ENCODE assay signal across 1 cellular context in genomic region chr1:24864409-24864808, GRCh38.
TF ChIP-seq lines count a peak whose summit lies in the region.

No MANE protein-coding gene starts in this region.

TF ChIP-seq in GM12878, 131 proteins besides CTCF, POLR2A, EP300 and RAD21 (continued from another document and continues in another):
- peak; percentile 63 for TF ChIP-seq RELB (IDR thresholded peaks at IDR 0.05; ENCODE audit: low read depth)
- TF ChIP-seq POU2F2 (IDR thresholded peaks at IDR 0.05; ENCODE audit: borderline replicate concordance, low read depth, low read length) = no peak; the same call in 2 of the 3 replicates
- TF ChIP-seq ZNF24 (IDR thresholded peaks at IDR 0.05) = 0 out of 2 replicates have a peak, but pooled peaks have one; percentile 13
- TF ChIP-seq NR2F1 (conservative IDR thresholded peaks at IDR 0.05) = peak; percentile 99
- no peak for TF ChIP-seq RELA (IDR thresholded peaks at IDR 0.05; ENCODE audit: borderline replicate concordance, partially characterized antibody)
- TF ChIP-seq CEBPZ (IDR thresholded peaks at IDR 0.05; ENCODE audit: low read depth, low read length) = no peak
- TF ChIP-seq CBX5 (IDR thresholded peaks at IDR 0.05; ENCODE audit: low read depth) = no peak
- no peak for TF ChIP-seq GABPA (IDR thresholded peaks at IDR 0.05; ENCODE audit: low read depth)
- TF ChIP-seq FOXM1 (IDR thresholded peaks at IDR 0.05; ENCODE audit: low read depth, low read length) = no peak
- no peak for TF ChIP-seq MEF2A (IDR thresholded peaks at IDR 0.05; ENCODE audit: insufficient read depth, low read depth, low read length)
- TF ChIP-seq DPF2 (IDR thresholded peaks at IDR 0.05) = peak; percentile 83
- no peak for TF ChIP-seq FOXK2 (IDR thresholded peaks at IDR 0.05)
- no peak for TF ChIP-seq ASH2L (IDR thresholded peaks at IDR 0.05; ENCODE audit: borderline replicate concordance, low read depth)
- TF ChIP-seq WRNIP1 (IDR thresholded peaks at IDR 0.05; ENCODE audit: borderline replicate concordance, low read depth, low read length) = no peak
- peak; percentile 73 for TF ChIP-seq ZNF687 (IDR thresholded peaks at IDR 0.05)
- no peak for TF ChIP-seq HDGF (IDR thresholded peaks at IDR 0.05)
- no peak for TF ChIP-seq SKIL (IDR thresholded peaks at IDR 0.05; ENCODE audit: low read depth, poor library complexity, severe bottlenecking)
- TF ChIP-seq PKNOX1 (IDR thresholded peaks at IDR 0.05) = peak; percentile 34; the same call in 1 of the 2 replicates
- no peak for TF ChIP-seq CHD2 (IDR thresholded peaks at IDR 0.05; ENCODE audit: borderline replicate concordance, low read depth, low read length)
- no peak for TF ChIP-seq HSF1 (IDR thresholded peaks at IDR 0.05; ENCODE audit: low read depth, low read length)
- TF ChIP-seq CUX1 (IDR thresholded peaks at IDR 0.05; ENCODE audit: insufficient replicate concordance, low read depth, low read length) = no peak
- no peak for TF ChIP-seq PML (IDR thresholded peaks at IDR 0.05; ENCODE audit: low read length)
- no peak for TF ChIP-seq SREBF2 (IDR thresholded peaks at IDR 0.05; ENCODE audit: low read length)
- peak; percentile 79 for TF ChIP-seq IKZF1 (conservative IDR thresholded peaks at IDR 0.05)
- no peak for TF ChIP-seq MAX (IDR thresholded peaks at IDR 0.05; ENCODE audit: low read depth, low read length)
- no peak for TF ChIP-seq PRDM15 (CRISPR knock-in tag; IDR thresholded peaks at IDR 0.05)
- peak; percentile 40; the same call in 1 of the 2 replicates for TF ChIP-seq ZNF217 (IDR thresholded peaks at IDR 0.05)
- TF ChIP-seq RCOR1 (conservative IDR thresholded peaks at IDR 0.05; ENCODE audit: low read depth, low read length) = no peak
- no peak for TF ChIP-seq NR2C2 (IDR thresholded peaks at IDR 0.05; ENCODE audit: borderline replicate concordance, control insufficient read depth, insufficient read length, low read depth)
